Comparison of ENCODE assay signal across 15 cellular contexts in genomic region chr15:100687532-100688215, GRCh38.
A peak's percentile ranks its signal among the peaks of the same experiment; 100 is the strongest.
DNase-seq lines count a peak whose midpoint lies in the region; ATAC-seq, FAIRE-seq and TF ChIP-seq lines count a peak whose summit lies in the region.
"Had no signal": no experiment of that assay in that cellular context is flagged by ENCODE, and none has a peak within 500 bp of the region (broad histone marks: within the 10 kb centered on the region; RNA-seq: fewer than 3 reads in every experiment).

No MANE protein-coding gene starts in this region.

- no peak overlapping the region for H3K18ac ChIP-seq in H1 (ENCODE audit: extremely low read depth, low read length)

- BruUV-seq in PC-3 (replicated peaks; lab: Mats Ljungman, UMichigan): TSS peak; percentile 91

- H3K27me3 Mint-ChIP-seq in activated naive CD4-positive, alpha-beta T cell treated with anti-CD3 and anti-CD28 coated beads, Interleukin-2, amount 10 ng/mL, durations not matched to agents 7 days and 5 days: peaks cover 6% of the 10 kb centered on the region

- H3K4me1 Mint-ChIP-seq in activated naive CD4-positive, alpha-beta T cell treated with anti-CD3 and anti-CD28 coated beads, Interleukin-2, amount 10 ng/mL, durations not matched to agents 7 days and 5 days: no peaks in the 10 kb centered on the region

- no peak overlapping the region for H2BK120ac ChIP-seq in H1 (replicated peaks; ENCODE audit: low read depth, low read length)

- POLR2A ChIA-PET in PC-3 (lab: Charles Lee; ENCODE audit: unreplicated experiment) (no interaction called here), H1 (lab: Charles Lee; ENCODE audit: partially characterized antibody) (interaction anchor here (0.6 kb wide), 1 partner anchor 37 kb away, joined by 3 read pairs; no protein-coding TSS in a partner anchor)

- H3K9ac ChIP-seq in PC-3 (ENCODE audit: low read length) (peak overlapping the region; percentile 96), H1 (replicated peaks in 1 of 4; ENCODE audit: extremely low read depth in 1 of 4, low read depth in 3 of 4, low read length in 3 of 4) (no peak overlapping the region)

- no peak overlapping the region for H4K8ac ChIP-seq in H1 (ENCODE audit: extremely low read depth, insufficient read depth, low read length)

- peaks cover 42% of the 10 kb centered on the region for H3K4me1 ChIP-seq in PC-3 (ENCODE audit: insufficient read depth, low read length)
- H3K4me1 ChIP-seq in H1 (replicated peaks in 1 of 4; ENCODE audit: control insufficient read depth in 3 of 4, insufficient read depth in 4 of 4, low read length in 3 of 4): peaks cover 6 to 10% (median 8%) of the 10 kb centered on the region in 4 experiments

- no peak overlapping the region for H2BK15ac ChIP-seq in H1 (ENCODE audit: low read length)

- no peak for TF ChIP-seq CTCF in PC-3 (conservative IDR thresholded peaks at IDR 0.05; ENCODE audit: low read depth, low read length)
- no peak for TF ChIP-seq CTCF in H1 (IDR thresholded peaks at IDR 0.05; ENCODE audit: control extremely low read depth in 1 of 3, insufficient read depth in 1 of 3, low read depth in 1 of 3, low read length in 3 of 3)

- H4K91ac ChIP-seq in H1 (replicated peaks; ENCODE audit: insufficient read length, low read length): no peak overlapping the region

- no peak overlapping the region for H3K56ac ChIP-seq in H1 (replicated peaks; ENCODE audit: insufficient read length, low read depth, low read length)

- H3K23ac ChIP-seq in H1 (ENCODE audit: insufficient read length): no peak overlapping the region

- H2AFZ ChIP-seq in PC-3 (ENCODE audit: low read length): no peak overlapping the region
- H2AFZ ChIP-seq in H1 (ENCODE audit: low read length): peak overlapping the region; percentile 93

- no peak for FAIRE-seq in H1 (lab: Jason Lieb, UNC)
- FAIRE-seq: A204.1, K562 had no signal

- TF ChIP-seq POLR2A in H1 (IDR thresholded peaks at IDR 0.05; ENCODE audit: control extremely low read depth in 1 of 2, low read depth in 2 of 2, low read length in 2 of 2): no peak

- H3K27me3 ChIP-seq in PC-3 (ENCODE audit: low read length): no peaks in the 10 kb centered on the region
- H3K27me3 ChIP-seq in H1 (replicated peaks in 1 of 4; ENCODE audit: control insufficient read depth in 3 of 4, extremely low read depth in 1 of 4, insufficient read depth in 3 of 4, low read length in 3 of 4): 0 out of 7 replicates have a peak, but pooled peaks cover 0 to 2% (median 0%) of the 10 kb centered on the region in 4 experiments

- H3K79me2 ChIP-seq in PC-3 (ENCODE audit: low read length) (peaks cover 10% of the 10 kb centered on the region), H1 (ENCODE audit: control insufficient read depth in 1 of 2, insufficient read depth in 2 of 2, low read length in 2 of 2) (no peaks in the 10 kb centered on the region)

- peak overlapping the region; percentile 52; the same call in 1 of the 2 replicates for H2BK12ac ChIP-seq in H1 (ENCODE audit: low read depth, low read length)

- no peak overlapping the region for H4K5ac ChIP-seq in H1 (ENCODE audit: insufficient read length, low read depth, low read length)

- no peaks in the 10 kb centered on the region for H3K9me2 ChIP-seq in PC-3 (replicated peaks; ENCODE audit: low read length)

- no peaks in the 10 kb centered on the region for H3K9me3 ChIP-seq in PC-3 (ENCODE audit: low read length)
- no peaks in the 10 kb centered on the region for H3K9me3 ChIP-seq in H1 (ENCODE audit: insufficient read depth in 2 of 2, low read depth in 1 of 2, low read length in 1 of 2)

- H3K14ac ChIP-seq in H1 (ENCODE audit: insufficient read length): no peak overlapping the region

- H3K23me2 ChIP-seq in H1 (ENCODE audit: low read depth, low read length): no peaks in the 10 kb centered on the region

- no peaks in the 10 kb centered on the region for H4K20me1 ChIP-seq in PC-3 (ENCODE audit: low read length)
- no peaks in the 10 kb centered on the region for H4K20me1 ChIP-seq in H1 (replicated peaks in 1 of 2; ENCODE audit: control insufficient read depth in 1 of 2, insufficient read depth in 2 of 2, low read length in 2 of 2)

- H3K4ac ChIP-seq in H1 (replicated peaks; ENCODE audit: insufficient read length, low read depth, low read length): no peak overlapping the region

- H3K36me3 ChIP-seq in PC-3 (ENCODE audit: low read depth, low read length) (no peaks in the 10 kb centered on the region), H1 (ENCODE audit: control insufficient read depth in 2 of 4, insufficient read depth in 4 of 4, low read length in 3 of 4) (no peaks in the 10 kb centered on the region)

- no peak for TF ChIP-seq RAD21 in H1 (IDR thresholded peaks at IDR 0.05 in 1 of 2, conservative IDR thresholded peaks at IDR 0.05 in 1 of 2; ENCODE audit: low read depth in 2 of 2, low read length in 2 of 2)

- H3K4me3 Mint-ChIP-seq in activated naive CD4-positive, alpha-beta T cell treated with anti-CD3 and anti-CD28 coated beads, Interleukin-2, amount 10 ng/mL, durations not matched to agents 7 days and 5 days: no peak overlapping the region
- H3K4me3 Mint-ChIP-seq: T-helper 1 cell treated with Interleukin-12 subunit alpha and Interleukin-12 subunit beta and Interleukin-4 antibody, amounts not matched to agents 30 μg/mL and 1 μg/mL, for 36 hours had no signal

- no peak overlapping the region for H3K27ac Mint-ChIP-seq in activated naive CD4-positive, alpha-beta T cell treated with anti-CD3 and anti-CD28 coated beads, Interleukin-2, amount 10 ng/mL, durations not matched to agents 7 days and 5 days
- H3K27ac Mint-ChIP-seq: progenitor cell of endocrine pancreas; T-helper 1 cell treated with Interleukin-12 subunit alpha and Interleukin-12 subunit beta and Interleukin-4 antibody, amounts not matched to agents 30 μg/mL and 1 μg/mL, for 36 hours had no signal

- H3K4me3 ChIP-seq in PC-3 (ENCODE audit: low read length) (peak overlapping the region; percentile 39; the same call in 1 of the 2 replicates), H1 (ENCODE audit: extremely low read depth in 1 of 4, insufficient read depth in 2 of 4, low read depth in 3 of 4, low read length in 4 of 4) (no peak overlapping the region)
- H3K4me3 ChIP-seq: dorsolateral prefrontal cortex, K562 had no signal

- 0 out of 2 replicates have a peak overlapping the region, but pooled peaks have one; percentile 88 for H2BK5ac ChIP-seq in H1 (ENCODE audit: low read depth, low read length)

- no peak overlapping the region for H2AK5ac ChIP-seq in H1 (ENCODE audit: low read depth, low read length)

- H3K4me2 ChIP-seq in PC-3 (ENCODE audit: low read length): peak overlapping the region; percentile 69
- no peak overlapping the region for H3K4me2 ChIP-seq in H1 (ENCODE audit: insufficient read depth in 1 of 2, low read depth in 2 of 2, low read length in 2 of 2)

- WGBS in H1 (ENCODE audit: extremely low coverage in 1 of 2, insufficient coverage in 1 of 2, insufficient read length in 1 of 2, insufficient replicate concordance in 2 of 2, low coverage in 1 of 2, low lambda C conversion rate in 2 of 2, missing lambda C conversion rate in 1 of 2), 2 experiments: 79% methylated on average over 16 of the region's 16 CpGs; no CpG with 5 or more reads in 1 of the 2 experiments

- H2BK20ac ChIP-seq in H1 (ENCODE audit: low read length): no peak overlapping the region

- ATAC-seq in PC-3 (peak; percentile 82), HG02759 (IDR thresholded peaks at IDR 0.05; ENCODE audit: unreplicated experiment) (no peak)
- ATAC-seq: K562 had no signal

- no peaks in the 10 kb centered on the region for H3K9me3 Mint-ChIP-seq in activated naive CD4-positive, alpha-beta T cell treated with anti-CD3 and anti-CD28 coated beads, Interleukin-2, amount 10 ng/mL, durations not matched to agents 7 days and 5 days
- H3K9me3 Mint-ChIP-seq: T-helper 1 cell treated with Interleukin-12 subunit alpha and Interleukin-12 subunit beta and Interleukin-4 antibody, amounts not matched to agents 30 μg/mL and 1 μg/mL, for 36 hours had no signal

- DNase-seq in A172 (ENCODE audit: low spot score): peak; percentile 45
- peak; percentile 95 for DNase-seq in PC-3
- no peak for DNase-seq in H1 (ENCODE audit: low read depth in 1 of 2, low spot score in 2 of 2)
- peak; percentile 60 for DNase-seq in mesenteric fat pad (ENCODE audit: low spot score)
- DNase-seq in activated CD4-positive, alpha-beta T cell treated with anti-CD3 and anti-CD28 coated beads for 1 hour: no peak
- DNase-seq in NCI-H1105 treated with DMSO at 0.1 percent for 48 hours (lab: John Stamatoyannopoulos, UW): no peak
- no peak for DNase-seq in activated naive CD4-positive, alpha-beta T cell treated with anti-CD3 and anti-CD28 coated beads, Interleukin-2, amount 10 ng/mL, durations not matched to agents 7 days and 5 days
- DNase-seq: activated T-cell treated with anti-CD3 and anti-CD28 coated beads, Interleukin-2, amount 50 U/mL, for 1 hour; dorsolateral prefrontal cortex; NCI-H510A had no signal

- H3K79me1 ChIP-seq in H1 (ENCODE audit: low read depth, low read length): no peaks in the 10 kb centered on the region

- peaks cover 9% of the 10 kb centered on the region for H3F3A ChIP-seq in PC-3 (ENCODE audit: low read length, unreplicated experiment)

- intact Hi-C loops in PC-3 (cut with micrococcal nuclease): loop anchor here (1.0 kb wide), 1 partner anchor 35 kb away; no protein-coding TSS in a partner anchor

- CTCF ChIA-PET in PC-3 (lab: Charles Lee): no interaction called here
- CTCF ChIA-PET in H1 (lab: Charles Lee; ENCODE audit: partially characterized antibody): interaction anchor here (0.6 to 1.4 kb wide), 3 partner anchors 9 to 231 kb away, joined by 4 to 6 read pairs (median 4); partner anchors contain the start of gene LRRK1
- CTCF ChIA-PET in activated naive CD4-positive, alpha-beta T cell treated with anti-CD3 and anti-CD28 coated beads, Interleukin-2, amount 10 ng/mL, durations not matched to agents 7 days and 5 days (lab: Charles Lee): no interaction called here

- H3K36me3 Mint-ChIP-seq in activated naive CD4-positive, alpha-beta T cell treated with anti-CD3 and anti-CD28 coated beads, Interleukin-2, amount 10 ng/mL, durations not matched to agents 7 days and 5 days: no peaks in the 10 kb centered on the region

- peak overlapping the region; percentile 100 for H3K27ac ChIP-seq in PC-3 (ENCODE audit: low read length)
- no peak overlapping the region for H3K27ac ChIP-seq in H1 (ENCODE audit: low read depth, low read length)
- H3K27ac ChIP-seq: dorsolateral prefrontal cortex had no signal

- no peak for TF ChIP-seq EP300 in H1 (IDR thresholded peaks at IDR 0.05; ENCODE audit: borderline replicate concordance in 1 of 2, low read depth in 2 of 2, low read length in 2 of 2)

TF ChIP-seq in H1, 55 proteins besides CTCF, POLR2A, EP300 and RAD21 (continues in another document):
- TF ChIP-seq CTBP2 (IDR thresholded peaks at IDR 0.05; ENCODE audit: borderline replicate concordance, insufficient read depth, insufficient read length, low read length) (no peak), TAF1 (IDR thresholded peaks at IDR 0.05; ENCODE audit: low read depth, low read length) (no peak), E2F6 (IDR thresholded peaks at IDR 0.05) (no peak), MAFK (IDR thresholded peaks at IDR 0.05; ENCODE audit: low read depth, low read length) (no peak)

Comparison
In these comparisons a context has a peak if more than half of its experiments do, and no peak if none do; other contexts are left out.
1. DNase-seq: peak in A172 (single experiment), PC-3 (single experiment) and mesenteric fat pad (single experiment); none in H1 (0 of 2), activated CD4-positive, alpha-beta T cell treated with anti-CD3 and anti-CD28 coated beads for 1 hour (single experiment), NCI-H1105 treated with DMSO at 0.1 percent for 48 hours (single experiment) and activated naive CD4-positive, alpha-beta T cell treated with anti-CD3 and anti-CD28 coated beads, Interleukin-2, amount 10 ng/mL, durations not matched to agents 7 days and 5 days (single experiment).